In the genomic region with DNA sequence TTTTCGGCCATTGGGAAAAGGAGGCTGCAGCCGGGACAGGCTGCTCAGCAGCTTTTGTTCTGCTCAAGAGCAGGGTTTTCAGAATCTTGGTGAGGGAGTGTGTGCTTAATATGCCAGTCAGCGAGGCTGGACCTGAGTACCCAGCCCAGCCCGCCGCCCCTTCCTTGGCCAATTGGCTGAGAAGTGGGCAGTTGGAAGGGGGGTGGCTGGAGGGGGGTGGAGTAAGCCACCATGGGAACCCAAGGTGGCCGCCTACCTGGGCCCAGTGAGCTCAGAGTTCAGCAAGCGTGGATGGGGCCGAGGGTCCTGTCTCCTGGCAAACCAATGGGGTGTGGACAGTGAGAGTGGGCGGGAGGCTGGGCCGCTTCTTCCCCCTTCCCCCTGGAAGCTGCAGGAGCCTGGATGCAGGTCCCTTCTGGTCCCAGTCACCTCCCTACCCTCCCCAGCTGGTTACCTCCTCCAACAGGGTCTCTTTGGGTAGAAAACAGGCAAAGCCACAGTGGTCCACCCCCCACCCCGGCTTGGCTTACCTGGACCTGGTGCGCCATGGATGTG, we compare ENCODE assay signal across 25 cellular contexts. TPM values are rescaled to one million over a fixed set of nuclear protein-coding genes. Genes with fewer than 3 reads are reported as not detected.
"Had no signal": no experiment of that assay in that cellular context is flagged by ENCODE, and none has a peak within 500 bp of the region (broad histone marks: within the 10 kb centered on the region; RNA-seq: fewer than 3 reads in every experiment).

No MANE protein-coding gene starts in this region.

- H3K36me3 ChIP-seq: heart right ventricle, left ventricle myocardium inferior, stomach, suprapubic skin, tibial nerve had no signal

- H3K4me3 ChIP-seq: heart right ventricle, left ventricle myocardium inferior, stomach, suprapubic skin, tibial nerve had no signal

- H3K27ac ChIP-seq: heart right ventricle, left ventricle myocardium inferior, parathyroid adenoma, stomach, suprapubic skin had no signal

- DNase-seq: activated CD4-positive, alpha-beta T cell treated with anti-CD3 and anti-CD28 coated beads for 36 hours; activated CD4-positive, CD25-positive, alpha-beta regulatory T cell; activated CD8-positive, alpha-beta memory T cell treated with anti-CD3 and anti-CD28 coated beads, Interleukin-2, amount 10 ng/mL, durations not matched to agents 7 days and 5 days; activated CD8-positive, alpha-beta T cell treated with anti-CD3 and anti-CD28 coated beads, Interleukin-2, amount 10 ng/mL, durations not matched to agents 7 days and 5 days; activated naive CD4-positive, alpha-beta T cell; activated T-cell treated with anti-CD3 and anti-CD28 coated beads, Interleukin-2, amount 50 U/mL, for 72 hours; central memory CD4-positive, alpha-beta T cell; endodermal cell; foreskin fibroblast; heart right ventricle; left ventricle myocardium inferior; naive B cell; nephron progenitor cell; right cardiac atrium; stimulated activated CD4-positive, alpha-beta T cell treated with anti-CD3 and anti-CD28 coated beads, Interleukin-15, amount 100 ng/mL, for 24 hours; stimulated activated CD4-positive, alpha-beta T cell treated with anti-CD3 and anti-CD28 coated beads, Interleukin-2, amount 100 ng/mL, for 24 hours; stimulated activated naive B cell treated with anti-CD40 and anti-IgM and Interleukin-4, amounts not matched to agents 10 μg/mL and 1 μg/mL and 100 μg/mL, for 72 hours; stomach; T-helper 1 cell had no signal

- H3K9me3 ChIP-seq: suprapubic skin had no signal

- H3K4me1 ChIP-seq: parathyroid adenoma had no signal

- H3K79me2 ChIP-seq: parathyroid adenoma had no signal

- H2AFZ ChIP-seq: parathyroid adenoma had no signal

- H3K27me3 ChIP-seq: heart right ventricle, tibial nerve had no signal

- ATAC-seq: activated CD4-positive, alpha-beta T cell treated with anti-CD3 and anti-CD28 coated beads for 36 hours; activated CD8-positive, alpha-beta memory T cell treated with anti-CD3 and anti-CD28 coated beads, Interleukin-2, amount 10 ng/mL, durations not matched to agents 7 days and 5 days; activated CD8-positive, alpha-beta T cell treated with anti-CD3 and anti-CD28 coated beads, Interleukin-2, amount 10 ng/mL, durations not matched to agents 7 days and 5 days; activated naive CD4-positive, alpha-beta T cell treated with anti-CD3 and anti-CD28 coated beads, Interleukin-2, amount 50 U/mL, for 72 hours; activated T-cell treated with anti-CD3 and anti-CD28 coated beads, Interleukin-2, amount 50 U/mL, for 72 hours; esophagus mucosa; right cardiac atrium; stimulated activated naive B cell treated with anti-CD40 and anti-IgM and Interleukin-4, amounts not matched to agents 10 μg/mL and 1 μg/mL and 100 μg/mL, for 72 hours had no signal

RNA-seq across cellular contexts. Expression of gene SORCS2, which starts 52.5 kb away (rescaled TPM):
- total RNA-seq: activated CD8-positive, alpha-beta T cell treated with anti-CD3 and anti-CD28 coated beads, Interleukin-2, amount 10 ng/mL, durations not matched to agents 7 days and 5 days; pulmonary artery endothelial cell had no signal
